10 cellular contexts compared by ENCODE assay signal in genomic region chr9:107286057-107286456, GRCh38. TPM values are rescaled to one million over a fixed set of nuclear protein-coding genes. Genes with fewer than 3 reads are reported as not detected.
A peak's percentile ranks its signal among the peaks of the same experiment; 100 is the strongest.
DNase-seq lines count a peak whose midpoint lies in the region; ATAC-seq and TF ChIP-seq lines count a peak whose summit lies in the region.
"Had no signal": no experiment of that assay in that cellular context is flagged by ENCODE, and none has a peak within 500 bp of the region (broad histone marks: within the 10 kb centered on the region; RNA-seq: fewer than 3 reads in every experiment).

No MANE protein-coding gene starts in this region.

- peaks cover 33% of the 10 kb centered on the region for H3K4me1 ChIP-seq in DND-41 (ENCODE audit: insufficient read depth, low read length)

- H3K27ac ChIP-seq in DND-41 (ENCODE audit: low read length) (0 out of 2 replicates have a peak overlapping the region, but pooled peaks have one; percentile 9), coronary artery (no peak overlapping the region)

- H3K79me2 ChIP-seq in DND-41 (ENCODE audit: insufficient read depth, low read length) = peaks cover 80% of the 10 kb centered on the region

- H3K36me3 ChIP-seq in DND-41 (ENCODE audit: insufficient read depth, low read length) = no peaks in the 10 kb centered on the region; the same call in 1 of the 2 replicates
- peaks cover 18% of the 10 kb centered on the region for H3K36me3 ChIP-seq in MG63

- TF ChIP-seq CTCF in DND-41 (IDR thresholded peaks at IDR 0.05; ENCODE audit: borderline replicate concordance, extremely low read depth, low read length, poor library complexity, severe bottlenecking) = no peak
- TF ChIP-seq CTCF in coronary artery (IDR thresholded peaks at IDR 0.05) = no peak

- DNase-seq in DND-41 = no peak
- DNase-seq in MG63 = no peak
- DNase-seq in coronary artery (ENCODE audit: low spot score) = no peak
- no peak for DNase-seq in natural killer cell treated with Interleukin-12 subunit alpha and Interleukin-12 subunit beta and Interleukin-15 and Interleukin-18, amount 100 ng/mL, for 72 hours (ENCODE audit: low spot score)
- no peak for DNase-seq in NCI-H1694 (lab: John Stamatoyannopoulos, UW)
- DNase-seq in A172 (ENCODE audit: low spot score) = no peak
- DNase-seq: H7, NCI-H748 treated with DMSO at 0.1 percent for 48 hours had no signal

- H3K4me2 ChIP-seq in DND-41 (ENCODE audit: insufficient read depth, low read length) = peak overlapping the region; percentile 77; the same call in 1 of the 2 replicates

- H3K4me3 ChIP-seq in DND-41 (ENCODE audit: low read depth in 1 of 2, low read length in 2 of 2) = peak overlapping the region in 1 of 2 experiments; percentile 87; a peak in 2 of 4 replicates
- H3K4me3 ChIP-seq in MG63 = peak overlapping the region; percentile 98
- H3K4me3 ChIP-seq in coronary artery = peak overlapping the region; percentile 92

- no peaks in the 10 kb centered on the region for H3K27me3 ChIP-seq in DND-41 (ENCODE audit: insufficient read depth, low read length, poor library complexity)
- no peaks in the 10 kb centered on the region for H3K27me3 ChIP-seq in MG63

- H3K4me1 Mint-ChIP-seq in natural killer cell treated with Interleukin-12 subunit alpha and Interleukin-12 subunit beta and Interleukin-15 and Interleukin-18, amount 100 ng/mL, for 72 hours (ENCODE audit: low read depth in 2 of 2) = peaks cover 44 to 60% of the 10 kb centered on the region in 2 donors

- peak overlapping the region; percentile 78 to 90 for H3K27ac Mint-ChIP-seq in natural killer cell treated with Interleukin-12 subunit alpha and Interleukin-12 subunit beta and Interleukin-15 and Interleukin-18, amount 100 ng/mL, for 72 hours

- H3K27me3 Mint-ChIP-seq in natural killer cell treated with Interleukin-12 subunit alpha and Interleukin-12 subunit beta and Interleukin-15 and Interleukin-18, amount 100 ng/mL, for 72 hours = no peaks in the 10 kb centered on the region

- no peak overlapping the region for H2AFZ ChIP-seq in DND-41 (ENCODE audit: low read depth, low read length)

- H3K4me3 Mint-ChIP-seq in natural killer cell treated with Interleukin-12 subunit alpha and Interleukin-12 subunit beta and Interleukin-15 and Interleukin-18, amount 100 ng/mL, for 72 hours = peak overlapping the region; percentile 94

- H3K9me3 Mint-ChIP-seq in natural killer cell treated with Interleukin-12 subunit alpha and Interleukin-12 subunit beta and Interleukin-15 and Interleukin-18, amount 100 ng/mL, for 72 hours = no peaks in the 10 kb centered on the region

- ATAC-seq in DND-41 (ENCODE audit: insufficient read depth, low read depth) (no peak), HG02938 (IDR thresholded peaks at IDR 0.05; ENCODE audit: unreplicated experiment) (no peak), GM18498 (IDR thresholded peaks at IDR 0.05; ENCODE audit: unreplicated experiment) (no peak)
- no peak for ATAC-seq in natural killer cell treated with Interleukin-12 subunit alpha and Interleukin-12 subunit beta and Interleukin-15 and Interleukin-18, amount 100 ng/mL, for 72 hours

- no peaks in the 10 kb centered on the region for H3K36me3 Mint-ChIP-seq in natural killer cell treated with Interleukin-12 subunit alpha and Interleukin-12 subunit beta and Interleukin-15 and Interleukin-18, amount 100 ng/mL, for 72 hours

- peaks cover 68% of the 10 kb centered on the region for H4K20me1 ChIP-seq in DND-41 (ENCODE audit: insufficient read depth, low read length)

- H3K9me3 ChIP-seq in DND-41 (ENCODE audit: insufficient read depth, low read length, severe bottlenecking) (no peaks in the 10 kb centered on the region), MG63 (no peaks in the 10 kb centered on the region)

- H3K9ac ChIP-seq in DND-41 (ENCODE audit: low read depth, low read length) = no peak overlapping the region; the same call in 1 of the 2 replicates

RNA-seq across cellular contexts. Expression of gene RAD23B, which starts 3.0 kb away (rescaled TPM):
- total RNA-seq in MG63 (2014; rRNA removed; shearing (Covaris generic); ENCODE audit: low replicate concordance) = 166 and 169 TPM in 2 replicates
- total RNA-seq in natural killer cell treated with Interleukin-12 subunit alpha and Interleukin-12 subunit beta and Interleukin-15 and Interleukin-18, amount 100 ng/mL, for 72 hours = 10 to 100 TPM; 94.7 to 94.8 TPM
- total RNA-seq in A172 (2014; rRNA removed; shearing (Covaris generic)) = 135 and 142 TPM in 2 replicates
